8 cellular contexts compared by ENCODE assay signal in genomic region chr2:238240761-238241711, GRCh38. TPM values are rescaled to one million over a fixed set of nuclear protein-coding genes. Genes with fewer than 3 reads are reported as not detected.
DNase-seq lines count a peak whose midpoint lies in the region; ATAC-seq, FAIRE-seq and TF ChIP-seq lines count a peak whose summit lies in the region.

No MANE protein-coding gene starts in this region.

- H3K4me3 ChIP-seq in adrenal gland: peak overlapping the region in 1 of 4 donors; percentile 27
- peak overlapping the region in 3 of 4 donors; percentile 64 to 89 (median 84) for H3K4me3 ChIP-seq in transverse colon

- H3K9me3 ChIP-seq in adrenal gland (replicated peaks in 1 of 3) (no peaks in the 10 kb centered on the region), transverse colon (no peaks in the 10 kb centered on the region)

- in situ Hi-C loops in transverse colon (cut with MboI; ENCODE audit: low pct_ligation_motif_present in 1 of 4, low pct_unique_long_range_greater_than_20kb in 1 of 4, low sequenced_read_pairs in 3 of 4): no loop called here

- ATAC-seq in Right ventricle myocardium inferior: peak; percentile 49
- peak; percentile 43 for ATAC-seq in left colon
- ATAC-seq in HG03439 (IDR thresholded peaks at IDR 0.05; ENCODE audit: unreplicated experiment): no peak

- H3K27me3 ChIP-seq in adrenal gland: no peaks in the 10 kb centered on the region
- peaks cover 8% of the 10 kb centered on the region for H3K27me3 ChIP-seq in transverse colon

- 18 to 74% (median 46%) methylated on average over 11 to 70 of the region's 71 CpGs for whole genome bisulfite sequencing in adrenal gland, 4 donors
- 42% methylated on average over 15 of the region's 71 CpGs; no CpG with 5 or more reads in 1 of the 2 donors for WGBS in transverse colon (ENCODE audit: low coverage in 1 of 2), 2 donors

- intact Hi-C loops in Right ventricle myocardium inferior (cut with DNase I) (loop anchor here (5.0 kb wide), 1 partner anchor 384 kb away; the partner anchor contains the start of gene RAMP1), cardiac septum (cut with DNase I) (loop anchor here (2.0 to 10.0 kb wide), 2 partner anchors 36 to 176 kb away; partner anchors contain the start of gene SCLY), adrenal gland (cut with DNase I) (no loop called here), left colon (cut with DNase I, micrococcal nuclease) (no loop called here), transverse colon (cut with DNase I; ENCODE audit: low total_unique reads) (loop anchor here (5.0 kb wide), 1 partner anchor 39 kb away; the partner anchor contains the start of gene ILKAP)

- DNase-seq in Right ventricle myocardium inferior (ENCODE audit: missing footprints) (peak; percentile 83), cardiac septum (ENCODE audit: low spot score) (no peak), NCI-H2196 treated with DMSO at 0.1 percent for 48 hours (lab: John Stamatoyannopoulos, UW; ENCODE audit: unreplicated experiment) (peak; percentile 88), adrenal gland (peak in 5 of 7 donors; percentile 44 to 76 (median 58)), left colon (peak; percentile 72 to 81), transverse colon (peak; percentile 73), GM12891 (ENCODE audit: insufficient read length, low spot score) (no peak)

- peaks cover 13 to 25% of the 10 kb centered on the region in 2 donors for H3K4me1 ChIP-seq in adrenal gland (replicated peaks in 1 of 2)
- peaks cover 23 to 48% (median 40%) of the 10 kb centered on the region in 4 donors for H3K4me1 ChIP-seq in transverse colon

- TF ChIP-seq CTCF in adrenal gland (IDR thresholded peaks at IDR 0.05): no peak
- TF ChIP-seq CTCF in transverse colon (IDR thresholded peaks at IDR 0.05): no peak

- H3K36me3 ChIP-seq in adrenal gland (replicated peaks in 1 of 2): peaks cover 0 to 6% of the 10 kb centered on the region in 2 donors
- peaks cover 0 to 10% (median 3%) of the 10 kb centered on the region in 4 donors for H3K36me3 ChIP-seq in transverse colon

- no peak for TF ChIP-seq EP300 in transverse colon (IDR thresholded peaks at IDR 0.05; ENCODE audit: low read depth)

- FAIRE-seq in GM12891 (lab: Jason Lieb, UNC): no peak

- no peak for TF ChIP-seq POLR2A in adrenal gland (IDR thresholded peaks at IDR 0.05)
- no peak for TF ChIP-seq POLR2A in transverse colon (IDR thresholded peaks at IDR 0.05)
- TF ChIP-seq POLR2A in GM12891 (IDR thresholded peaks at IDR 0.05; ENCODE audit: low read depth, low read length): no peak

- H3K27ac ChIP-seq in adrenal gland (no peak overlapping the region), transverse colon (peak overlapping the region; percentile 38 to 89 (median 83))

TF ChIP-seq in GM12891, 5 proteins besides CTCF, POLR2A, EP300 and RAD21:
- TF ChIP-seq POU2F2 (IDR thresholded peaks at IDR 0.05; ENCODE audit: low read depth, low read length) (no peak), PAX5 (IDR thresholded peaks at IDR 0.05; ENCODE audit: insufficient read depth, low read length, severe bottlenecking) (no peak), SPI1 (IDR thresholded peaks at IDR 0.05; ENCODE audit: low read depth, low read length) (no peak), TAF1 (IDR thresholded peaks at IDR 0.05; ENCODE audit: low read depth, low read length) (no peak), POLR2AphosphoS5 (IDR thresholded peaks at IDR 0.05; ENCODE audit: low read depth, low read length) (no peak)

RNA-seq across cellular contexts. Expression of gene HES6, which starts 1.2 kb away (rescaled TPM):
- total RNA-seq in Right ventricle myocardium inferior (4.3 TPM), cardiac septum (2.7 TPM), adrenal gland (10 to 100 TPM in 6 of 8 donors, 1 to 10 TPM in 2; 7.5 to 21.6 (median 13.3) TPM), left colon (10 to 100 TPM; 32.0 to 54.8 TPM), transverse colon (10 to 100 TPM; 15.0 to 94.5 (median 31.7) TPM)
- 1 to 10 TPM; 4.3 to 9.2 (median 7.4) TPM for polyA plus RNA-seq in adrenal gland
- polyA plus RNA-seq in GM12891 (2012; ENCODE audit: low read depth, missing spikeins): 0.56 TPM

RNA-seq across cellular contexts. Expression of gene ILKAP, which starts 37.5 kb away (rescaled TPM):
- total RNA-seq in Right ventricle myocardium inferior: 26.2 TPM
- 29.5 TPM for total RNA-seq in cardiac septum
- 10 to 100 TPM; 12.3 to 37.3 (median 26.1) TPM for total RNA-seq in adrenal gland
- polyA plus RNA-seq in adrenal gland: 100 to 1,000 TPM in 2 of 3 donors, 10 to 100 TPM in 1; 17.8 to 131 (median 110) TPM
- total RNA-seq in left colon: 10 to 100 TPM; 32.7 to 38.6 TPM
- total RNA-seq in transverse colon: 10 to 100 TPM; 16.3 to 40.0 (median 32.1) TPM
- 23.0 TPM for polyA plus RNA-seq in GM12891 (2012; ENCODE audit: low read depth, missing spikeins)

RNA-seq across cellular contexts. Expression of gene PER2, which starts 47.4 kb away (rescaled TPM):
- total RNA-seq in Right ventricle myocardium inferior (4.7 TPM), cardiac septum (13.0 TPM), adrenal gland (10 to 100 TPM in 1 of 8 donors, 1 to 10 TPM in 7; 2.5 to 11.4 (median 5.5) TPM), left colon (10 to 100 TPM; 16.9 to 35.4 TPM), transverse colon (10 to 100 TPM; 19.1 to 67.3 (median 32.3) TPM)
- polyA plus RNA-seq in adrenal gland: 1 to 10 TPM; 1.3 to 7.1 (median 4.7) TPM
- 2.0 TPM for polyA plus RNA-seq in GM12891 (2012; ENCODE audit: low read depth, missing spikeins)

Comparison
In these comparisons a context has a peak if more than half of its experiments do, and no peak if none do; other contexts are left out.
1. DNase-seq: peak in Right ventricle myocardium inferior (single experiment), NCI-H2196 treated with DMSO at 0.1 percent for 48 hours (single experiment), adrenal gland (5 of 7), left colon (2 of 2) and transverse colon (single experiment); none in cardiac septum (single experiment) and GM12891 (single experiment).
2. H3K27ac ChIP-seq: peak in transverse colon (4 of 4); none in adrenal gland (0 of 5).
3. intact Hi-C loops: an anchor here in Right ventricle myocardium inferior (5.0 kb wide), cardiac septum (2.0 to 10.0 kb wide) and transverse colon (5.0 kb wide); none called in adrenal gland and left colon.